ENCODE assay signal across 9 cellular contexts in the genomic region with DNA sequence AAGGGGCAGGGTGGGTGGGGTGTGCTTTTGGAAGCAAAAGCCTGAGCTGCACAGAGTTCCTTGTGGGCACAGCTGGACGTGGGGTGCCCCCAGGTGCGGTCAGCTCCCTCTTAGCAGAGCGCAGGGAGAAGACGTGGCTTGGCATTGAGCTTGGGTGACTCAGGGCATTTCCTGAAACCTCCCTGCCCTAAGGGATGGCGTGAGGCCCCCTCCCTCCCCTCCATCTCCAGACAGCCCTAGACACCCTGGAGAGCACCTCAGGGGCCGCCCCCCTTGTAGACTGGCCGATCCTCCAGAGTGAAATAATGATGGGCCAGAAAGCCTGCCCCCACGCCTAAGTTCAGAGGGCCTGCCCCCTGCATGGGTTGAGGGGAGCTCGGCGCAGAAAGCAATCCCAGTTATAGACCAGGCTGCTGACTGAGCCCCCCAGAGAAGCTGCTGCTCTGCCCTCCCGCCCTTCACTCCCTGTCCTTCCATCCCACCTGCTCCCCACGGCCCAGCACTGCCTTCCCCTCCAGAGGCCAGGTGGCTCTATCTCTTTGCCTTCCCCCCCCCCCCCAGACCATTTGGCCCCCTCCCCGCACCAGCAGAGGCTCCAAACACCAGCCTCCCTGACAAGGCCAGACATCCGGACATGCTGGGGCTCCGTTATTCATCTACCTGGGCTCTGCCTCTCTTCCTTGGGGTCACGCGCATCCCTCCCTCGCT.
"Had no signal": no experiment of that assay in that cellular context is flagged by ENCODE, and none has a peak within 500 bp of the region (broad histone marks: within the 10 kb centered on the region; RNA-seq: fewer than 3 reads in every experiment).

No MANE protein-coding gene starts in this region.

- H3K36me3 Mint-ChIP-seq: activated CD8-positive, alpha-beta memory T cell treated with anti-CD3 and anti-CD28 coated beads, Interleukin-2, amount 10 ng/mL, durations not matched to agents 7 days and 5 days; activated naive CD8-positive, alpha-beta T cell treated with anti-CD3 and anti-CD28 coated beads, Interleukin-2, amount 10 ng/mL, durations not matched to agents 7 days and 5 days; natural killer cell had no signal

- H3K27me3 ChIP-seq: testis had no signal

- DNase-seq: activated gamma-delta T cell, cerebellar nuclear complex, natural killer cell had no signal

- H3K36me3 ChIP-seq: prostate gland had no signal

- H3K4me3 Mint-ChIP-seq: activated CD8-positive, alpha-beta memory T cell treated with anti-CD3 and anti-CD28 coated beads, Interleukin-2, amount 10 ng/mL, durations not matched to agents 7 days and 5 days; activated T-cell treated with anti-CD3 and anti-CD28 coated beads, Interleukin-2, amount 50 U/mL, for 4 hours; natural killer cell had no signal

- H3K4me3 ChIP-seq: mucosa of descending colon, prostate gland, testis had no signal

- H3K9me3 ChIP-seq: prostate gland, testis had no signal

- H3K9me3 Mint-ChIP-seq: activated naive CD8-positive, alpha-beta T cell treated with anti-CD3 and anti-CD28 coated beads, Interleukin-2, amount 10 ng/mL, durations not matched to agents 7 days and 5 days; activated T-cell treated with anti-CD3 and anti-CD28 coated beads, Interleukin-2, amount 50 U/mL, for 4 hours; natural killer cell had no signal

- H3K27ac ChIP-seq: prostate gland, testis had no signal

- H3K27ac Mint-ChIP-seq: activated naive CD8-positive, alpha-beta T cell treated with anti-CD3 and anti-CD28 coated beads, Interleukin-2, amount 10 ng/mL, durations not matched to agents 7 days and 5 days; natural killer cell had no signal
